In genomic region chr15:65580287-65580686, GRCh38 we compare ENCODE assay signal across 13 cellular contexts. TPM values are rescaled to one million over a fixed set of nuclear protein-coding genes. Genes with fewer than 3 reads are reported as not detected.
A peak's percentile ranks its signal among the peaks of the same experiment; 100 is the strongest.
DNase-seq lines count a peak whose midpoint lies in the region; ATAC-seq and TF ChIP-seq lines count a peak whose summit lies in the region.
"Had no signal": no experiment of that assay in that cellular context is flagged by ENCODE, and none has a peak within 500 bp of the region (broad histone marks: within the 10 kb centered on the region; RNA-seq: fewer than 3 reads in every experiment).

No MANE protein-coding gene starts in this region.

- ATAC-seq in SK-N-SH treated with all-trans-retinoic acid at 6 μM for 48 hours, result peak; percentile 85
- ATAC-seq in stimulated activated naive CD8-positive, alpha-beta T cell treated with anti-CD3 and anti-CD28 coated beads, Interleukin-15, amount 100 ng/mL, for 72 hours, result no peak
- ATAC-seq: left ventricle myocardium superior; stimulated activated naive B cell treated with anti-CD40 and anti-IgM and Interleukin-4, amounts not matched to agents 10 μg/mL and 1 μg/mL and 100 μg/mL, for 72 hours had no signal

- peak overlapping the region; percentile 78 for H3K27ac Mint-ChIP-seq in activated T-cell treated with anti-CD3 and anti-CD28 coated beads, Interleukin-2, amount 50 U/mL, for 24 hours
- H3K27ac Mint-ChIP-seq in stimulated activated naive CD8-positive, alpha-beta T cell treated with anti-CD3 and anti-CD28 coated beads, Interleukin-15, amount 100 ng/mL, for 72 hours, result peak overlapping the region in 1 of 2 donors; percentile 43
- H3K27ac Mint-ChIP-seq: stimulated activated naive B cell treated with anti-CD40 and anti-IgM and Interleukin-4, amounts not matched to agents 10 μg/mL and 1 μg/mL and 100 μg/mL, for 72 hours had no signal

- DNase-seq in activated T-cell treated with anti-CD3 and anti-CD28 coated beads, Interleukin-2, amount 50 U/mL, for 24 hours, result no peak
- no peak for DNase-seq in activated T-cell treated with anti-CD3 and anti-CD28 coated beads, Interleukin-2, amount 50 U/mL, for 1 hour
- DNase-seq in fibroblast of the aortic adventitia (ENCODE audit: low read depth) (peak; percentile 49), stromal cell of bone marrow (ENCODE audit: low read depth) (peak; percentile 56), T1000 (lab: John Stamatoyannopoulos, UW) (no peak), cerebellar cortex (ENCODE audit: low spot score) (no peak)
- no peak for DNase-seq in stimulated activated naive CD8-positive, alpha-beta T cell treated with anti-CD3 and anti-CD28 coated beads, Interleukin-15, amount 100 ng/mL, for 72 hours
- DNase-seq: GOT3; left ventricle myocardium superior; NCI-H2029; spleen; stimulated activated naive B cell treated with anti-CD40 and anti-IgM and Interleukin-4, amounts not matched to agents 10 μg/mL and 1 μg/mL and 100 μg/mL, for 72 hours had no signal

- peaks cover 91% of the 10 kb centered on the region for H3K36me3 Mint-ChIP-seq in activated T-cell treated with anti-CD3 and anti-CD28 coated beads, Interleukin-2, amount 50 U/mL, for 24 hours (ENCODE audit: low read depth)

- no peaks in the 10 kb centered on the region for H3K27me3 Mint-ChIP-seq in activated T-cell treated with anti-CD3 and anti-CD28 coated beads, Interleukin-2, amount 50 U/mL, for 24 hours
- no peaks in the 10 kb centered on the region for H3K27me3 Mint-ChIP-seq in stimulated activated naive CD8-positive, alpha-beta T cell treated with anti-CD3 and anti-CD28 coated beads, Interleukin-15, amount 100 ng/mL, for 72 hours
- H3K27me3 Mint-ChIP-seq: stimulated activated naive B cell treated with anti-CD40 and anti-IgM and Interleukin-4, amounts not matched to agents 10 μg/mL and 1 μg/mL and 100 μg/mL, for 72 hours had no signal

- no peaks in the 10 kb centered on the region for H3K9me3 Mint-ChIP-seq in activated T-cell treated with anti-CD3 and anti-CD28 coated beads, Interleukin-2, amount 50 U/mL, for 24 hours
- no peaks in the 10 kb centered on the region for H3K9me3 Mint-ChIP-seq in stimulated activated naive CD8-positive, alpha-beta T cell treated with anti-CD3 and anti-CD28 coated beads, Interleukin-15, amount 100 ng/mL, for 72 hours
- H3K9me3 Mint-ChIP-seq: stimulated activated naive B cell treated with anti-CD40 and anti-IgM and Interleukin-4, amounts not matched to agents 10 μg/mL and 1 μg/mL and 100 μg/mL, for 72 hours had no signal

- H3K4me3 Mint-ChIP-seq in activated T-cell treated with anti-CD3 and anti-CD28 coated beads, Interleukin-2, amount 50 U/mL, for 24 hours, result no peak overlapping the region
- H3K4me3 Mint-ChIP-seq in stimulated activated naive CD8-positive, alpha-beta T cell treated with anti-CD3 and anti-CD28 coated beads, Interleukin-15, amount 100 ng/mL, for 72 hours, result no peak overlapping the region
- H3K4me3 Mint-ChIP-seq: stimulated activated naive B cell treated with anti-CD40 and anti-IgM and Interleukin-4, amounts not matched to agents 10 μg/mL and 1 μg/mL and 100 μg/mL, for 72 hours had no signal

- H3K4me1 Mint-ChIP-seq in activated T-cell treated with anti-CD3 and anti-CD28 coated beads, Interleukin-2, amount 50 U/mL, for 24 hours (ENCODE audit: low read depth), result peaks cover 20% of the 10 kb centered on the region
- H3K4me1 Mint-ChIP-seq in stimulated activated naive CD8-positive, alpha-beta T cell treated with anti-CD3 and anti-CD28 coated beads, Interleukin-15, amount 100 ng/mL, for 72 hours, result peaks cover 17% of the 10 kb centered on the region

- H3K4me3 ChIP-seq in fibroblast of the aortic adventitia (ENCODE audit: low read depth, low read length), result no peak overlapping the region
- H3K4me3 ChIP-seq: spleen had no signal

- no peak for TF ChIP-seq CTCF in fibroblast of the aortic adventitia (IDR thresholded peaks at IDR 0.05; ENCODE audit: insufficient read depth, low read length)

TF ChIP-seq in SK-N-SH treated with all-trans-retinoic acid at 6 μM for 48 hours, 23 proteins besides CTCF, POLR2A, EP300 and RAD21:
- no peak for TF ChIP-seq PPARA (CRISPR knock-in tag; IDR thresholded peaks at IDR 0.05; ENCODE audit: borderline replicate concordance)
- no peak for TF ChIP-seq ZFP30 (CRISPR knock-in tag; IDR thresholded peaks at IDR 0.05)
- no peak for TF ChIP-seq ISL1 (CRISPR knock-in tag; IDR thresholded peaks at IDR 0.05)
- TF ChIP-seq ZNF70 (CRISPR knock-in tag; IDR thresholded peaks at IDR 0.05), result no peak

RNA-seq across cellular contexts. Expression of gene INTS14, which starts 30.6 kb away (rescaled TPM):
- 31.7 and 38.3 TPM in 2 replicates for total RNA-seq in fibroblast of the aortic adventitia (ENCODE audit: low replicate concordance)

RNA-seq across cellular contexts. Expression of gene SLC24A1, which starts 41.5 kb away (rescaled TPM):
- total RNA-seq in fibroblast of the aortic adventitia (ENCODE audit: low replicate concordance), result 7.9 and 13.2 TPM in 2 replicates

RNA-seq across cellular contexts. Expression of gene HACD3, which starts 50.0 kb away (rescaled TPM):
- 30.7 and 89.3 TPM in 2 replicates for total RNA-seq in fibroblast of the aortic adventitia (ENCODE audit: low replicate concordance)

Comparison
In these comparisons a context has a peak if more than half of its experiments do, and no peak if none do; other contexts are left out.
1. DNase-seq: peak in fibroblast of the aortic adventitia (single experiment) and stromal cell of bone marrow (single experiment); none in activated T-cell treated with anti-CD3 and anti-CD28 coated beads, Interleukin-2, amount 50 U/mL, for 24 hours (single experiment), activated T-cell treated with anti-CD3 and anti-CD28 coated beads, Interleukin-2, amount 50 U/mL, for 1 hour (single experiment), T1000 (single experiment), stimulated activated naive CD8-positive, alpha-beta T cell treated with anti-CD3 and anti-CD28 coated beads, Interleukin-15, amount 100 ng/mL, for 72 hours (0 of 2) and cerebellar cortex (single experiment).